In the genomic region with DNA sequence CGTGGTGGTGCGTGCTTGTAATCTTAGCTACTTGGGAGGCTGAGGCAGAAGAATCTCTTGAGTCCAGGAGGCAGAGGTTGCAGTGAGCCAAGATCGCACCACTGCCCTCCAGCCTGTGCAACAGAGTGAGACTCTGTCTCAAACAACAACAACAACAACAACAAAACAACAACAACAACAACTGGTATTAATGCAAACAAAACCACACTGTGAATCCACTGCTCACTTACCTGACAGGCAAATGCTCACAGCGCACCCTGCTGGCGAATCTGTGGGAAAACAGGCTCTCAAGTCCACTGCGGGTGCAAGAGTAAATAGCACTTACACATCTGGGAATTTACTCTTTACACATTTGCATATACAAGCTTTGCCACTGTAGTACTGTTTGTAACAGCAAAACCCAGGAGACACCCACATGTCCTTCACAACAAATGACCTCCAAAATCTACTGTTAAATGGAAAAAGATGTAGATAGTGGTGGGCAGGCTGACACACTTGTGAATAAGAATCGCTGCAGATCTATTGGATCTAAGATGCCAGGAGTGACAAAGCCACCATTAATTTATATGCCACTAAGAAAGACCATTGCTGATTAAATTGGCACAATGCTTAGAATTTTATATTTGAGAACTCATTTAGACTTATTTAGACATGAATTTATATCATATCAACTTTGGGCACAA, we compare ENCODE assay signal across 8 cellular contexts. TPM values are rescaled to one million over a fixed set of nuclear protein-coding genes. Genes with fewer than 3 reads are reported as not detected.
DNase-seq lines count a peak whose midpoint lies in the region; ATAC-seq and TF ChIP-seq lines count a peak whose summit lies in the region.

No MANE protein-coding gene starts in this region.

- H3K27ac Mint-ChIP-seq in MCF 10A (ENCODE audit: low read depth, unreplicated experiment): no peak overlapping the region

- TF ChIP-seq CTCF in AG10803 (conservative IDR thresholded peaks at IDR 0.05; ENCODE audit: low read length): peak; percentile 94
- peak; percentile 82 for TF ChIP-seq CTCF in GM20000 (IDR thresholded peaks at IDR 0.05; ENCODE audit: extremely low read depth, missing control alignments)
- TF ChIP-seq CTCF in WERI-Rb-1 (IDR thresholded peaks at IDR 0.05; ENCODE audit: low read depth, low read length): peak; percentile 92
- TF ChIP-seq CTCF in MCF 10A (IDR thresholded peaks at IDR 0.05; ENCODE audit: unreplicated experiment): peak; percentile 89

- H3K9me3 ChIP-seq in WERI-Rb-1 (ENCODE audit: severe bottlenecking): no peaks in the 10 kb centered on the region

- H3K27ac ChIP-seq in WERI-Rb-1: no peak overlapping the region

- H3K27me3 ChIP-seq in WERI-Rb-1 (ENCODE audit: insufficient read depth, low read depth, severe bottlenecking): no peaks in the 10 kb centered on the region

- intact Hi-C loops in MCF 10A (cut with micrococcal nuclease): loop anchor here (1.0 to 10.0 kb wide), 5 partner anchors 45 to 223 kb away; partner anchors contain the start of gene FKBP1A

- H3K9me3 Mint-ChIP-seq in MCF 10A (ENCODE audit: unreplicated experiment): no peaks in the 10 kb centered on the region

- no peak for ATAC-seq in HG03135 (IDR thresholded peaks at IDR 0.05; ENCODE audit: unreplicated experiment)

- H3K36me3 ChIP-seq in WERI-Rb-1: peaks cover 7% of the 10 kb centered on the region

- peaks cover 2% of the 10 kb centered on the region for H3K36me3 Mint-ChIP-seq in MCF 10A (ENCODE audit: insufficient read depth, unreplicated experiment)

- no TSS peak for BruUV-seq in MCF 10A (replicated peaks; lab: Mats Ljungman, UMichigan)

- POLR2A ChIA-PET in MCF 10A (lab: Yijun Ruan, JAX): interaction anchor here (0.6 to 3.3 kb wide), 7 partner anchors 13 to 113 kb away, joined by 3 to 13 read pairs (median 4); partner anchors contain the start of gene SDCBP2

- DNase-seq in AG10803 (ENCODE audit: low read depth): peak; percentile 79
- DNase-seq in GM20000 (ENCODE audit: low spot score): peak; percentile 76
- DNase-seq in NCI-H2171 (lab: John Stamatoyannopoulos, UW): peak; percentile 55
- peak; percentile 71 for DNase-seq in WERI-Rb-1
- DNase-seq in MCF 10A (ENCODE audit: unreplicated experiment): peak; percentile 84
- DNase-seq in inferior parietal cortex (ENCODE audit: extremely low spot score): peak; percentile 77
- peak; percentile 82 for DNase-seq in stimulated activated CD4-positive, alpha-beta T cell treated with anti-CD3 and anti-CD28 coated beads, Interleukin-15, amount 100 ng/mL, for 24 hours

- H3K27me3 Mint-ChIP-seq in MCF 10A (ENCODE audit: insufficient read depth, unreplicated experiment): no peaks in the 10 kb centered on the region

- CTCF ChIA-PET in MCF 10A (lab: Yijun Ruan, JAX): interaction anchor here (0.6 to 5.5 kb wide), 36 partner anchors 8 to 681 kb away, joined by 3 to 90 read pairs (median 6); partner anchors contain the start of genes FKBP1A, NSFL1C and SDCBP2

- H3K4me3 ChIP-seq in AG10803 (ENCODE audit: low read length) (no peak overlapping the region), WERI-Rb-1 (ENCODE audit: low read depth, low read length) (no peak overlapping the region)

- H3K4me3 Mint-ChIP-seq in MCF 10A (ENCODE audit: unreplicated experiment): no peak overlapping the region

- peaks cover 10% of the 10 kb centered on the region for H3K4me1 Mint-ChIP-seq in MCF 10A (ENCODE audit: insufficient read depth, unreplicated experiment)

RNA-seq across cellular contexts. Expression of gene NSFL1C, which starts 29.3 kb away (rescaled TPM):
- total RNA-seq in MCF 10A (2022): 63.3 and 76.1 TPM in 2 replicates

RNA-seq across cellular contexts. Expression of gene FKBP1A, which starts 44.5 kb away (rescaled TPM):
- 209 and 217 TPM in 2 replicates for total RNA-seq in MCF 10A (2022)

RNA-seq across cellular contexts. Expression of gene SIRPB2, which starts 53.9 kb away (rescaled TPM):
- 1.3 and 1.8 TPM in 2 replicates for total RNA-seq in MCF 10A (2022)
